Comparison of ENCODE assay signal across 9 cellular contexts in genomic region chr7:77155601-77156377, GRCh38. TPM values are rescaled to one million over a fixed set of nuclear protein-coding genes. Genes with fewer than 3 reads are reported as not detected.
DNase-seq lines count a peak whose midpoint lies in the region; ATAC-seq and TF ChIP-seq lines count a peak whose summit lies in the region.
"Not testable (repeated sequence)": the region's sequence is repeated elsewhere in the genome, so short reads cannot be mapped to it uniquely, and the experiment has no call there.
"Had no signal": no experiment of that assay in that cellular context is flagged by ENCODE, and none has a peak within 500 bp of the region (broad histone marks: within the 10 kb centered on the region; RNA-seq: fewer than 3 reads in every experiment).

No MANE protein-coding gene starts in this region.

- 52 to 67% methylated on average over 4 to 5 of the region's 5 CpGs for WGBS in GM23248 (ENCODE audit: low coverage in 1 of 2, low lambda C conversion rate in 2 of 2, missing lambda C conversion rate in 2 of 2), 2 experiments

- H3K4me2 ChIP-seq in GM23248 (ENCODE audit: unreplicated experiment) = peak overlapping the region; percentile 8

- H3K9me3 ChIP-seq in AG04450 (ENCODE audit: control insufficient read depth, insufficient read depth, low read length); GM23248 (ENCODE audit: low read depth); RWPE2 (ENCODE audit: severe bottlenecking): not testable (repeated sequence)

- H3K4me3 ChIP-seq in AG04450 (ENCODE audit: low read depth, low read length); GM23248; RWPE2 (ENCODE audit: severe bottlenecking); epithelial cell of esophagus (ENCODE audit: low read length): not testable (repeated sequence)

- not testable (repeated sequence) for H4K20me1 ChIP-seq in GM23248 (ENCODE audit: insufficient read depth)

- H3K27me3 Mint-ChIP-seq in activated CD8-positive, alpha-beta T cell treated with anti-CD3 and anti-CD28 coated beads, Interleukin-2, amount 10 ng/mL, durations not matched to agents 7 days and 5 days (ENCODE audit: low read depth); activated naive CD8-positive, alpha-beta T cell; nephron (ENCODE audit: low read depth): not testable (repeated sequence)

- not testable (repeated sequence) for H3K27ac ChIP-seq in AG04450 (ENCODE audit: low read depth, low read length); GM23248
- peak overlapping the region; percentile 45 for H3K27ac ChIP-seq in RWPE2 (ENCODE audit: poor library complexity, severe bottlenecking)

- in situ Hi-C loops in GM23248 (cut with MboI) = not testable (repeated sequence)

- H3K4me1 Mint-ChIP-seq in activated CD8-positive, alpha-beta T cell treated with anti-CD3 and anti-CD28 coated beads, Interleukin-2, amount 10 ng/mL, durations not matched to agents 7 days and 5 days (ENCODE audit: low read depth) = peaks cover 22% of the 10 kb centered on the region
- not testable (repeated sequence) for H3K4me1 Mint-ChIP-seq in activated naive CD8-positive, alpha-beta T cell (ENCODE audit: low read depth)
- peaks cover 17% of the 10 kb centered on the region for H3K4me1 Mint-ChIP-seq in nephron

- POLR2A ChIA-PET in AG04450 (lab: Yijun Ruan, JAX); activated CD8-positive, alpha-beta T cell treated with anti-CD3 and anti-CD28 coated beads, Interleukin-2, amount 10 ng/mL, durations not matched to agents 7 days and 5 days (lab: Charles Lee): not testable (repeated sequence)

- peak; percentile 23 for DNase-seq in AG04450 (ENCODE audit: low read depth, low spot score)
- DNase-seq in GM23248 = peak; percentile 5
- DNase-seq in RWPE2 (ENCODE audit: low spot score); activated CD8-positive, alpha-beta T cell treated with anti-CD3 and anti-CD28 coated beads, Interleukin-2, amount 10 ng/mL, durations not matched to agents 7 days and 5 days; stimulated activated naive CD8-positive, alpha-beta T cell treated with anti-CD3 and anti-CD28 coated beads, Interleukin-15, Interleukin-2, amounts not matched to agents 100 U/mL and 50 U/mL, for 24 hours: not testable (repeated sequence)
- DNase-seq in epithelial cell of esophagus (ENCODE audit: low read depth) = peak; percentile 79

- not testable (repeated sequence) for H3K4me3 Mint-ChIP-seq in activated CD8-positive, alpha-beta T cell treated with anti-CD3 and anti-CD28 coated beads, Interleukin-2, amount 10 ng/mL, durations not matched to agents 7 days and 5 days; activated naive CD8-positive, alpha-beta T cell; nephron

- H3K27me3 ChIP-seq in AG04450 (ENCODE audit: control insufficient read depth, insufficient read depth, low read length); GM23248 (replicated peaks; ENCODE audit: insufficient read depth); RWPE2 (ENCODE audit: insufficient read depth, poor library complexity, severe bottlenecking): not testable (repeated sequence)

- CTCF ChIA-PET in AG04450 (lab: Charles Lee); activated CD8-positive, alpha-beta T cell treated with anti-CD3 and anti-CD28 coated beads, Interleukin-2, amount 10 ng/mL, durations not matched to agents 7 days and 5 days (lab: Charles Lee): not testable (repeated sequence)

- H3K36me3 Mint-ChIP-seq in activated CD8-positive, alpha-beta T cell treated with anti-CD3 and anti-CD28 coated beads, Interleukin-2, amount 10 ng/mL, durations not matched to agents 7 days and 5 days (ENCODE audit: low read depth); activated naive CD8-positive, alpha-beta T cell; nephron (ENCODE audit: low read depth): not testable (repeated sequence)

- TF ChIP-seq CTCF in AG04450 (IDR thresholded peaks at IDR 0.05; ENCODE audit: low read depth, low read length); RWPE2 (IDR thresholded peaks at IDR 0.05; ENCODE audit: poor library complexity, severe bottlenecking); epithelial cell of esophagus (IDR thresholded peaks at IDR 0.05; ENCODE audit: insufficient read depth, low read depth, low read length, missing control alignments); nephron (IDR thresholded peaks at IDR 0.05; ENCODE audit: unreplicated experiment in 3 of 3): not testable (repeated sequence)

- not testable (repeated sequence) for H3K9me2 ChIP-seq in GM23248 (ENCODE audit: insufficient read depth)

- not testable (repeated sequence) for H3K36me3 ChIP-seq in GM23248 (ENCODE audit: low read depth); RWPE2 (ENCODE audit: low read depth)

- not testable (repeated sequence) for H2AFZ ChIP-seq in GM23248

- H3K79me2 ChIP-seq in GM23248 (ENCODE audit: insufficient read depth) = not testable (repeated sequence)

- H3F3A ChIP-seq in GM23248 (ENCODE audit: insufficient read depth) = not testable (repeated sequence)

- not testable (repeated sequence) for H3K9me3 Mint-ChIP-seq in activated CD8-positive, alpha-beta T cell treated with anti-CD3 and anti-CD28 coated beads, Interleukin-2, amount 10 ng/mL, durations not matched to agents 7 days and 5 days (ENCODE audit: insufficient read depth); activated naive CD8-positive, alpha-beta T cell (ENCODE audit: low read depth); nephron

- H3K4me1 ChIP-seq in GM23248 (ENCODE audit: insufficient read depth) (peaks cover 18% of the 10 kb centered on the region), RWPE2 (ENCODE audit: insufficient read depth, poor library complexity, severe bottlenecking) (peaks cover 14% of the 10 kb centered on the region)

- peak overlapping the region; percentile 30 for H3K27ac Mint-ChIP-seq in activated CD8-positive, alpha-beta T cell treated with anti-CD3 and anti-CD28 coated beads, Interleukin-2, amount 10 ng/mL, durations not matched to agents 7 days and 5 days
- H3K27ac Mint-ChIP-seq in activated naive CD8-positive, alpha-beta T cell = peak overlapping the region; percentile 18
- H3K27ac Mint-ChIP-seq in nephron = peak overlapping the region; percentile 46 to 67 (median 49)

- not testable (repeated sequence) for H3K9ac ChIP-seq in GM23248

- ATAC-seq in RWPE2 (ENCODE audit: low read depth) = peak; percentile 69
- not testable (repeated sequence) for ATAC-seq in activated CD8-positive, alpha-beta T cell treated with anti-CD3 and anti-CD28 coated beads, Interleukin-2, amount 10 ng/mL, durations not matched to agents 7 days and 5 days
- ATAC-seq in stimulated activated naive CD8-positive, alpha-beta T cell treated with anti-CD3 and anti-CD28 coated beads, Interleukin-15, Interleukin-2, amounts not matched to agents 100 U/mL and 50 U/mL, for 24 hours = peak; percentile 75

RNA-seq across cellular contexts. Expression of gene CCDC146, which starts 33.4 kb away (rescaled TPM):
- polyA plus RNA-seq in AG04450 (2011; rRNA removed) (8.8 and 9.0 TPM in 2 replicates), GM23248 (2016; fragmentation: Nextera tagmentation; extraction: Ambion mirVana) (0.78 and 0.87 TPM in 2 replicates)
- polyA minus RNA-seq in AG04450 (2011; rRNA and poly(A)+ RNA removed) = 3.7 and 6.3 TPM in 2 replicates
- 0.32 and 0.89 TPM in 2 replicates for total RNA-seq in GM23248 (2014; rRNA removed; shearing (Covaris generic))
- 10 to 100 TPM; 10.7 to 12.9 TPM for total RNA-seq in activated CD8-positive, alpha-beta T cell treated with anti-CD3 and anti-CD28 coated beads, Interleukin-2, amount 10 ng/mL, durations not matched to agents 7 days and 5 days

RNA-seq across cellular contexts. Expression of gene FGL2, which starts 43.8 kb away (rescaled TPM):
- polyA plus RNA-seq in AG04450 (2011; rRNA removed) = 28.8 TPM in 2 replicates
- polyA minus RNA-seq in AG04450 (2011; rRNA and poly(A)+ RNA removed) = 11.8 and 15.1 TPM in 2 replicates
- total RNA-seq in GM23248 (2014; rRNA removed; shearing (Covaris generic)) = 3.8 and 4.8 TPM in 2 replicates
- 1.3 and 1.6 TPM in 2 replicates for polyA plus RNA-seq in GM23248 (2016; fragmentation: Nextera tagmentation; extraction: Ambion mirVana)
- total RNA-seq in activated CD8-positive, alpha-beta T cell treated with anti-CD3 and anti-CD28 coated beads, Interleukin-2, amount 10 ng/mL, durations not matched to agents 7 days and 5 days = 1 to 10 TPM; 1.6 TPM
- total RNA-seq: H4 had no signal
